3 cellular contexts compared by ENCODE assay signal in the genomic region with DNA sequence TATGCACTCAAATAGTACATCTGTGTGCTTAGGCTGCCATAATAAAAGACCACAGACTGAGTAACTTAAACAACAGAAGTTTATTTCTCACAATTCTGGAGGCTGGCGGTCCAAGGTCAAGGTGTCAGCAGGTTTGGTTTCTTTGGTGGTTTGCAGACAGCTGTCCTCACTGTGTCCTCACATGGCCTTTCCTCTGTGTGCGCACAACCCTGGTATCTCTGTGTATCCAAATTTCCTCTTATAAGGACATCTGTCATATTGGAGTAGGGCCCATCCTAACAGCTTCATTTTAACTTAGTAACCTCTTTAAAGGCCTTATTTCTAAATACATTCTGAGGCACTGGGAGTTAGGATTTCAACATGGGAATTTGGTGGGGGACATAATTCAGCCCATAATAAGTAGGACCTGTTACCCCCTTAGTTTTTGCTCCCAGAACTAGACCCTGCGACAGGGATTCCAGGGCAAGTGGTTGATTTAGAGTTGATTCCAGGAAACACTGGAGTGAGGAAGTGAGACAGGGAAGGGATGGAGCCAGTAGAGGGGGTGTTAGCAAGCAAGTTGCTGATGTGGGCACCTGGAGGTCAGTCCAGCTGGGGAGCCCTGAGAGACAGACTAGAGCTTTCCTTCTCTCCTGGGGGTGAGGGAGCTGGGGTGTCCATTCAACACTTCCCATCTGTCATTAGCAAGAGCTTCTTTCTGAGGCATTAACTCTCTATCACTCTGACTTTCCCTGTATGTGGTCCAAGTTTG.
TF ChIP-seq lines count a peak whose summit lies in the region.

No MANE protein-coding gene starts in this region.

TF ChIP-seq in HEK293, 187 proteins besides CTCF, POLR2A, EP300 and RAD21:
- TF ChIP-seq ZNF433 (tag by site-specific recombination; IDR thresholded peaks at IDR 0.05; ENCODE audit: low read depth): no peak
- no peak for TF ChIP-seq PBX3 (CRISPR knock-in tag; IDR thresholded peaks at IDR 0.05)
- TF ChIP-seq KLF17 (tag by site-specific recombination; IDR thresholded peaks at IDR 0.05): no peak
- TF ChIP-seq ZNF394 (tag by site-specific recombination; IDR thresholded peaks at IDR 0.05; ENCODE audit: borderline replicate concordance): no peak
- TF ChIP-seq ZNF548 (tag by site-specific recombination; IDR thresholded peaks at IDR 0.05): peak; percentile 71
- TF ChIP-seq ZNF473 (tag by site-specific recombination; IDR thresholded peaks at IDR 0.05): no peak

TF ChIP-seq in H1, 55 proteins besides CTCF, POLR2A, EP300 and RAD21:
- no peak for TF ChIP-seq EZH2 (IDR thresholded peaks at IDR 0.05; ENCODE audit: low read depth, low read length, severe bottlenecking)
- TF ChIP-seq USF2 (IDR thresholded peaks at IDR 0.05; ENCODE audit: low read length): no peak
- no peak for TF ChIP-seq CBX8 (IDR thresholded peaks at IDR 0.05; ENCODE audit: borderline replicate concordance, low read depth, low read length)
- TF ChIP-seq SRF (IDR thresholded peaks at IDR 0.05; ENCODE audit: low read depth, low read length): no peak
- TF ChIP-seq RXRA (IDR thresholded peaks at IDR 0.05; ENCODE audit: insufficient read depth, low read depth, low read length): no peak
- TF ChIP-seq TCF12 (IDR thresholded peaks at IDR 0.05; ENCODE audit: low read depth, low read length): no peak
- no peak for TF ChIP-seq FOSL1 (IDR thresholded peaks at IDR 0.05; ENCODE audit: insufficient read depth, low read depth, low read length)
- TF ChIP-seq ASH2L (IDR thresholded peaks at IDR 0.05; ENCODE audit: low read length): no peak

TF ChIP-seq in WTC11, 78 proteins besides CTCF, POLR2A, EP300 and RAD21:
- TF ChIP-seq AFF4 (CRISPR knock-in tag; IDR thresholded peaks at IDR 0.05; ENCODE audit: borderline replicate concordance) (no peak), ZNF532 (CRISPR knock-in tag; IDR thresholded peaks at IDR 0.05; ENCODE audit: borderline replicate concordance) (no peak), E2F1 (CRISPR knock-in tag; IDR thresholded peaks at IDR 0.05) (no peak), NR1H2 (CRISPR knock-in tag; IDR thresholded peaks at IDR 0.05) (no peak), E2F5 (CRISPR knock-in tag; IDR thresholded peaks at IDR 0.05) (no peak), ETV6 (CRISPR knock-in tag; IDR thresholded peaks at IDR 0.05) (no peak), SP1 (CRISPR knock-in tag; conservative IDR thresholded peaks at IDR 0.05) (no peak), ZNF263 (CRISPR knock-in tag; IDR thresholded peaks at IDR 0.05; ENCODE audit: low read depth) (no peak), FOXP1 (CRISPR knock-in tag; IDR thresholded peaks at IDR 0.05; ENCODE audit: borderline replicate concordance) (no peak), ZNF219 (CRISPR knock-in tag; IDR thresholded peaks at IDR 0.05; ENCODE audit: borderline replicate concordance) (no peak), ZNF512 (CRISPR knock-in tag; IDR thresholded peaks at IDR 0.05; ENCODE audit: borderline replicate concordance) (no peak), CREM (CRISPR knock-in tag; IDR thresholded peaks at IDR 0.05) (no peak), TCF7 (CRISPR knock-in tag; IDR thresholded peaks at IDR 0.05; ENCODE audit: low read depth) (no peak), NR2C2 (CRISPR knock-in tag; IDR thresholded peaks at IDR 0.05) (no peak), ATF3 (CRISPR knock-in tag; conservative IDR thresholded peaks at IDR 0.05) (no peak), ZNF232 (CRISPR knock-in tag; IDR thresholded peaks at IDR 0.05) (no peak)
- TF ChIP-seq, protein P1, sequence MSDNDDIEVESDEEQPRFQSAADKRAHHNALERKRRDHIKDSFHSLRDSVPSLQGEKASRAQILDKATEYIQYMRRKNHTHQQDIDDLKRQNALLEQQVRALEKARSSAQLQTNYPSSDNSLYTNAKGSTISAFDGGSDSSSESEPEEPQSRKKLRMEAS (CRISPR knock-in tag; IDR thresholded peaks at IDR 0.05): no peak
- TF ChIP-seq, protein P2, sequence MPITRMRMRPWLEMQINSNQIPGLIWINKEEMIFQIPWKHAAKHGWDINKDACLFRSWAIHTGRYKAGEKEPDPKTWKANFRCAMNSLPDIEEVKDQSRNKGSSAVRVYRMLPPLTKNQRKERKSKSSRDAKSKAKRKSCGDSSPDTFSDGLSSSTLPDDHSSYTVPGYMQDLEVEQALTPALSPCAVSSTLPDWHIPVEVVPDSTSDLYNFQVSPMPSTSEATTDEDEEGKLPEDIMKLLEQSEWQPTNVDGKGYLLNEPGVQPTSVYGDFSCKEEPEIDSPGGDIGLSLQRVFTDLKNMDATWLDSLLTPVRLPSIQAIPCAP (CRISPR knock-in tag; IDR thresholded peaks at IDR 0.05): no peak
- TF ChIP-seq, protein P3, sequence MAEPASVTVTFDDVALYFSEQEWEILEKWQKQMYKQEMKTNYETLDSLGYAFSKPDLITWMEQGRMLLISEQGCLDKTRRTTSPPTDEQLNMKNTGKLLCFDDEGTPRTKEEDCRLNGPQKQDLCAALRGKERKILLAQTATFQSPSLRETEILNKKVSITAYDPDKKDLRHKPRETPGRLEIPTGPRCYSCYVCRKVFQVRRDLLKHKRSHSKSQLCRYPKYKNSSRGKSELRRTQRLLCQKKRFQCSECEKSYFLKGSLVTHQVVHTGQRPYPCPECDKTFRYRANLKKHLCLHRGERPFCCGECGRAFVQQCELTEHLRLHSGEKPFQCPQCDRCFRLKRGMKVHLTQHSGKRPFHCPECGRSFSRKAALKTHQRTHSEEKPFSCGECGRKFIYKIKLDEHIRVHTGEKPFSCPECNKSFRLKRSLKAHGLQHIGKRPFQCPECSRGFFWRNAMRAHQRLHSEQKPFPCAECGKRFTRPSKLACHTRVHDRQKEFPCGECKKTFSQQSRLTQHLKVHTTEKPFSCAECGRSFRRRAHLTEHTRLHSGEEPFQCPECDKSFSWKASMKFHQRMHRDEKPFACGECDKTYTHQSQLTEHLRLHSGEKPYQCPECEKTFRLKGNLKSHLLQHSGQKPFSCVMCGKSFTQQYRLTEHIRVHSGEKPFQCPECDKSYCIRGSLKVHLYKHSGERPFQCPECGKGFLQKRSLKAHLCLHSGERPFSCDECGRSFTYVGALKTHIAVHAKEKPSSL (CRISPR knock-in tag; conservative IDR thresholded peaks at IDR 0.05): no peak
TF ChIP-seq in WTC11: peak in this region for 0.
